Comparison of ENCODE assay signal across 8 cellular contexts in the genomic region with DNA sequence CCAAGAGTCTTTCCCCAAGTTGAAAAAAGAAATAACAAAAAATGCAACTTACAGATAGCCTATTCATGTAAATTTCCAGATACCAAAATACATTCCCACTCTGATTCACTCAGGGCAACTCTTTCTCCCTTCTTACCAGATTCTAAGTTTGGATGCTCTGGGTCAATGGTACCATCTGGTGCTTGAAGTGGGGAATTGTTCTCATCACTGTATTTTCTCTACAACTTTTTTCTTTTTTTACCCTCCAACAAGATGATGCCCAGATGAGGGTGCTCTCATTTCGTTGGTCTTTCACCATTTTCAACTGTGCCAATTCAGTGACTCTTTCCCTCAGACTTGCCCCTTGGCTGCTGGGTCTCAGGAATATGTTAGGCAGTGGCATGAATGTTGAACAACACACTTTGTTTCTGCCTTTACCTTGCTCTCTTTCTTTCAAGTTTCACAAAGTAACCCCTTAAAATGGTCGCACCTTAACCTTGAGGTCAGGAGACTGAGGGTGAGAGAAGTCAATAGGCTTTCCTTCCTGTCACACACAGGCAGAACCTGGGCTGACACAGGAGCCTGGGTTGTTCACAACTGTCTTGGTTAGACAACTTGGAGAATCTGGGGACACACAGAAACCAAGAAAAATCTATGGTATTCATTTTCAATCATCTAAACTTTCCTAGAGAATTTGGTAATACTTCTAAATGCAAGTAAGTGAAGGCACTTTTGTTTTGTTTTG.
DNase-seq lines count a peak whose midpoint lies in the region; ATAC-seq and TF ChIP-seq lines count a peak whose summit lies in the region.

No MANE protein-coding gene starts in this region.

- no peak for TF ChIP-seq POLR2A in GM18505 (IDR thresholded peaks at IDR 0.05; ENCODE audit: borderline replicate concordance, extremely low read depth, insufficient read depth, insufficient read length)

- POLR2A ChIA-PET in BJ (lab: Charles Lee), result no interaction called here

- in situ Hi-C loops in astrocyte of the spinal cord (cut with HindIII; ENCODE audit: low sequenced_read_pairs), result no loop called here

- ATAC-seq in GM18505 (IDR thresholded peaks at IDR 0.05; ENCODE audit: unreplicated experiment), result no peak
- ATAC-seq in HG03565 (IDR thresholded peaks at IDR 0.05; ENCODE audit: unreplicated experiment), result no peak

- no peaks in the 10 kb centered on the region for H3K36me3 ChIP-seq in BJ (ENCODE audit: control insufficient read depth, insufficient read depth, low read length)

- DNase-seq in BJ (ENCODE audit: low read depth) (no peak), astrocyte of the spinal cord (ENCODE audit: low read depth, low spot score) (peak; percentile 67), kidney glomerular epithelial cell (lab: John Stamatoyannopoulos, UW) (peak; percentile 20), NCI-H2227 (lab: John Stamatoyannopoulos, UW; ENCODE audit: unreplicated experiment) (no peak), cerebellum (ENCODE audit: low spot score) (no peak)

- CTCF ChIA-PET in BJ (lab: Yijun Ruan, JAX), result no interaction called here

- no peaks in the 10 kb centered on the region for H3K27me3 ChIP-seq in BJ (ENCODE audit: control insufficient read depth, insufficient read depth, low read length)

- H3K4me3 ChIP-seq in BJ (ENCODE audit: low read depth, low read length), result no peak overlapping the region
- H3K4me3 ChIP-seq in astrocyte of the spinal cord (ENCODE audit: low read depth, low read length), result no peak overlapping the region

- TF ChIP-seq CTCF in BJ (IDR thresholded peaks at IDR 0.05; ENCODE audit: insufficient read depth, low read depth, low read length) (peak; percentile 41), LNCAP (IDR thresholded peaks at IDR 0.05) (peak; percentile 50), astrocyte of the spinal cord (IDR thresholded peaks at IDR 0.05; ENCODE audit: low read depth, low read length) (peak; percentile 56)

Comparison
In these comparisons a context has a peak if more than half of its experiments do, and no peak if none do; other contexts are left out.
1. DNase-seq: peak in astrocyte of the spinal cord (single experiment) and kidney glomerular epithelial cell (single experiment); none in BJ (single experiment), NCI-H2227 (single experiment) and cerebellum (single experiment).
2. Peak in every context shown above with its lines, with median percentiles within 50 percentile points of each other: CTCF ChIP-seq.